In genomic region chr10:100827819-100828743, GRCh38 we compare ENCODE assay signal across 8 cellular contexts.
DNase-seq lines count a peak whose midpoint lies in the region; ATAC-seq, FAIRE-seq and TF ChIP-seq lines count a peak whose summit lies in the region.

No MANE protein-coding gene starts in this region.

- H3K27ac ChIP-seq in A549 (peak overlapping the region; percentile 34 to 80; a peak in 5 of 6 replicates), SJCRH30 (no peak overlapping the region)

- H3K27me3 Mint-ChIP-seq in endothelial cell (ENCODE audit: unreplicated experiment) (peaks cover 57% of the 10 kb centered on the region), nephron progenitor cell (ENCODE audit: low read depth, poor library complexity) (peaks cover 38% of the 10 kb centered on the region)

- TF ChIP-seq CTCF in A549 (IDR thresholded peaks at IDR 0.05) (peak; percentile 30), GM13976 (IDR thresholded peaks at IDR 0.05; ENCODE audit: borderline replicate concordance, control extremely low read depth, extremely low read depth, insufficient read depth, missing control alignments) (peak; percentile 18), endothelial cell (IDR thresholded peaks at IDR 0.05; ENCODE audit: unreplicated experiment) (no peak), nephron progenitor cell (IDR thresholded peaks at IDR 0.05) (no peak)

- H3K9me3 ChIP-seq in A549 (no peaks in the 10 kb centered on the region), SJCRH30 (replicated peaks) (no peaks in the 10 kb centered on the region)

- peak overlapping the region; percentile 78 for H3K4me3 Mint-ChIP-seq in endothelial cell (ENCODE audit: unreplicated experiment)
- H3K4me3 Mint-ChIP-seq in nephron progenitor cell = peak overlapping the region; percentile 78

- TF ChIP-seq RAD21 in A549 (conservative IDR thresholded peaks at IDR 0.05 in 1 of 2, IDR thresholded peaks at IDR 0.05 in 1 of 2) = peak in 1 of 2 experiments; percentile 32; a peak in 1 of 5 replicates

- H3K4me1 ChIP-seq in A549 (0 out of 3 replicates have a peak, but pooled peaks cover 5% of the 10 kb centered on the region), SJCRH30 (no peaks in the 10 kb centered on the region)

- in situ Hi-C loops in GM13976 (cut with MboI; ENCODE audit: low sequenced_read_pairs, unreplicated experiment) = no loop called here

- TF ChIP-seq EP300 in A549 (IDR thresholded peaks at IDR 0.05) = no peak

- peak; percentile 72 to 78 for ATAC-seq in A549

- WGBS in A549 (ENCODE audit: missing lambda C conversion rate) = 9% methylated on average over 32 of the region's 69 CpGs

- H3K9me3 Mint-ChIP-seq in endothelial cell (ENCODE audit: unreplicated experiment) (no peaks in the 10 kb centered on the region), nephron progenitor cell (no peaks in the 10 kb centered on the region)

- H3K4me2 ChIP-seq in A549 = peak overlapping the region; percentile 92

- no peak for FAIRE-seq in A549 (lab: Jason Lieb, UNC)

- CTCF ChIA-PET in A549 (lab: Yijun Ruan, JAX) = interaction anchor here (0.6 to 3.9 kb wide), 9 partner anchors 13 to 267 kb away, joined by 3 to 25 read pairs (median 3); no protein-coding TSS in a partner anchor

- DNase-seq in A549 (ENCODE audit: low read depth in 1 of 2, low spot score in 1 of 2) (peak; percentile 43 to 75), GM13976 (ENCODE audit: low spot score) (peak; percentile 78), T-helper 9 cell (peak; percentile 10), endothelial cell (ENCODE audit: low spot score) (peak; percentile 60), nephron progenitor cell (peak; percentile 79), DMS79 (lab: John Stamatoyannopoulos, UW) (no peak), SJCRH30 (no peak), anterior cingulate cortex (lab: John Stamatoyannopoulos, UW) (no peak)

- no peaks in the 10 kb centered on the region for H3K36me3 ChIP-seq in SJCRH30

- H3K36me3 Mint-ChIP-seq in endothelial cell (ENCODE audit: low read depth, unreplicated experiment) = peaks cover 9% of the 10 kb centered on the region
- peaks cover 11% of the 10 kb centered on the region for H3K36me3 Mint-ChIP-seq in nephron progenitor cell (ENCODE audit: low read depth)

- no peak for TF ChIP-seq POLR2A in A549 (IDR thresholded peaks at IDR 0.05; ENCODE audit: low read length)

- POLR2A ChIA-PET in A549 (lab: Yijun Ruan, JAX) = interaction anchor here (0.5 to 0.8 kb wide), 2 partner anchors 11 to 231 kb away, joined by 3 read pairs; no protein-coding TSS in a partner anchor

- H3K27me3 ChIP-seq in SJCRH30 = no peaks in the 10 kb centered on the region

- peak overlapping the region; percentile 50 for H3K4me3 ChIP-seq in A549
- H3K4me3 ChIP-seq in SJCRH30 = no peak overlapping the region

- H3K4me1 Mint-ChIP-seq in endothelial cell (ENCODE audit: unreplicated experiment) = peaks cover 40% of the 10 kb centered on the region
- peaks cover 69% of the 10 kb centered on the region for H3K4me1 Mint-ChIP-seq in nephron progenitor cell

- no peak overlapping the region for H3K27ac Mint-ChIP-seq in endothelial cell (ENCODE audit: unreplicated experiment)
- H3K27ac Mint-ChIP-seq in nephron progenitor cell = no peak overlapping the region

TF ChIP-seq in A549, 52 proteins besides CTCF, POLR2A, EP300 and RAD21:
- TF ChIP-seq ZSCAN20 (CRISPR knock-in tag; IDR thresholded peaks at IDR 0.05) (no peak), RNF2 (IDR thresholded peaks at IDR 0.05; ENCODE audit: borderline replicate concordance, low read depth) (peak; percentile 21; the same call in 1 of the 2 replicates), SMC3 (IDR thresholded peaks at IDR 0.05) (0 out of 3 replicates have a peak, but pooled peaks have one; percentile 22)

Comparison
In these comparisons a context has a peak if more than half of its experiments do, and no peak if none do; other contexts are left out.
1. DNase-seq: peak in A549 (2 of 2), GM13976 (single experiment), T-helper 9 cell (single experiment), endothelial cell (single experiment) and nephron progenitor cell (single experiment); none in DMS79 (single experiment), SJCRH30 (0 of 2) and anterior cingulate cortex (0 of 58).
2. CTCF ChIP-seq: peak in A549 (single experiment) and GM13976 (single experiment); none in endothelial cell (single experiment) and nephron progenitor cell (single experiment).